8 cellular contexts compared by ENCODE assay signal in genomic region chr10:112952282-112952991, GRCh38. TPM values are rescaled to one million over a fixed set of nuclear protein-coding genes. Genes with fewer than 3 reads are reported as not detected.
A peak's percentile ranks its signal among the peaks of the same experiment; 100 is the strongest.
DNase-seq lines count a peak whose midpoint lies in the region; ATAC-seq and TF ChIP-seq lines count a peak whose summit lies in the region.

No MANE protein-coding gene starts in this region.

- H3K27ac ChIP-seq in colonic mucosa (peak overlapping the region; percentile 96), urinary bladder (ENCODE audit: low read depth) (peak overlapping the region; percentile 92)

- WGBS in urinary bladder: 2% methylated on average over 52 of the region's 52 CpGs

- ATAC-seq in GM19452 (IDR thresholded peaks at IDR 0.05; ENCODE audit: unreplicated experiment): no peak

- H3K4me1 ChIP-seq in BE2C (peaks cover 14% of the 10 kb centered on the region; the same call in 1 of the 2 replicates), colonic mucosa (peaks cover 8% of the 10 kb centered on the region), urinary bladder (ENCODE audit: insufficient read depth) (no peaks in the 10 kb centered on the region)

- H3K9me3 ChIP-seq in BE2C (no peaks in the 10 kb centered on the region), MG63 (no peaks in the 10 kb centered on the region), colonic mucosa (no peaks in the 10 kb centered on the region)

- DNase-seq in BE2C (peak; percentile 16), MG63 (peak; percentile 40), colonic mucosa (no peak), medulla oblongata (ENCODE audit: extremely low spot score) (peak; percentile 28), AML-193 (lab: John Stamatoyannopoulos, UW) (no peak), kidney glomerular epithelial cell (lab: John Stamatoyannopoulos, UW) (no peak)

- no peaks in the 10 kb centered on the region for H3K27me3 ChIP-seq in BE2C
- H3K27me3 ChIP-seq in MG63: no peaks in the 10 kb centered on the region
- no peaks in the 10 kb centered on the region for H3K27me3 ChIP-seq in colonic mucosa

- H3K36me3 ChIP-seq in BE2C (peaks cover 4% of the 10 kb centered on the region), MG63 (peaks cover 2% of the 10 kb centered on the region; the same call in 1 of the 2 replicates), colonic mucosa (no peaks in the 10 kb centered on the region), urinary bladder (ENCODE audit: insufficient read depth) (no peaks in the 10 kb centered on the region)

- peak overlapping the region; percentile 90 to 96 for H3K9ac ChIP-seq in colonic mucosa (ENCODE audit: low read depth in 2 of 2, low read length in 2 of 2)

- peak overlapping the region; percentile 92 for H3K4me3 ChIP-seq in BE2C (ENCODE audit: low read depth, low read length)
- peak overlapping the region; percentile 63 for H3K4me3 ChIP-seq in MG63
- peak overlapping the region; percentile 59 for H3K4me3 ChIP-seq in colonic mucosa
- peak overlapping the region; percentile 98 for H3K4me3 ChIP-seq in urinary bladder (ENCODE audit: low read depth, low read length)

- intact Hi-C loops in colonic mucosa (cut with DNase I): loop anchor here (10.0 kb wide), 1 partner anchor 142 kb away; no protein-coding TSS in a partner anchor

- TF ChIP-seq CTCF in BE2C (IDR thresholded peaks at IDR 0.05; ENCODE audit: low read depth, low read length) (no peak), colonic mucosa (IDR thresholded peaks at IDR 0.05) (no peak)

RNA-seq across cellular contexts. Expression of gene TCF7L2, which starts 2.4 kb away (rescaled TPM):
- polyA plus RNA-seq in BE2C (2012; ENCODE audit: insufficient read depth, insufficient read length, low read depth): 41.5 TPM
- total RNA-seq in MG63 (2014; rRNA removed; shearing (Covaris generic); ENCODE audit: low replicate concordance): 0.89 TPM in 1 of 2 replicates, not detected in the other
- total RNA-seq in colonic mucosa: 10 to 100 TPM; 65.1 to 98.9 TPM
- total RNA-seq in urinary bladder: 24.7 TPM
- 19.5 TPM for polyA plus RNA-seq in urinary bladder

Comparison
In these comparisons a context has a peak if more than half of its experiments do, and no peak if none do; other contexts are left out.
1. DNase-seq: peak in BE2C (single experiment), MG63 (single experiment) and medulla oblongata (single experiment); none in colonic mucosa (single experiment), AML-193 (0 of 2) and kidney glomerular epithelial cell (single experiment).
2. RNA of gene TCF7L2, which starts 2.4 kb away (total RNA-seq): 65.1 to 98.9 TPM in colonic mucosa and 24.7 TPM in urinary bladder (single experiment); 0.89 TPM in MG63; every median in the first group is over 10 times any median in the second.
3. Peak in every context shown above with its lines, with median percentiles within 50 percentile points of each other: H3K4me3 ChIP-seq.